Comparison of ENCODE assay signal across 16 cellular contexts in the genomic region with DNA sequence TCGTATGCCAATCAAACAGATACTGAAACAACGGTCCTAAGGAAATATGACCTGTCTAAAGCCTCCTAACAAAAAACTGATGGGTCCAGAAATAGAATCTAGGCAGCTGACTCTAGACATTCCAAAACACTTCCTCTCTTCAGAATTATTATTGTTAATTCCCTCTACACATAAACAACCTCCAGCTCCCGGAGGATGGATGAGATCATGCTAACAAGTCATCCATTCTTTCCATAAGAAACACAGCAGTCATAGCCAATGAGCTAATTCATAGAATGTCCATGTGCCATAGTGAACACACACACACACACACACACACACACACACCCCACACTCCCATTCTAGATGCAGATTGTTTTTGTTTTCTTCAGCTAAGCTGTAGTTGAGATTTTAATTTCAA. TPM values are rescaled to one million over a fixed set of nuclear protein-coding genes. Genes with fewer than 3 reads are reported as not detected.
DNase-seq lines count a peak whose midpoint lies in the region; ATAC-seq and TF ChIP-seq lines count a peak whose summit lies in the region.
"Had no signal": no experiment of that assay in that cellular context is flagged by ENCODE, and none has a peak within 500 bp of the region (broad histone marks: within the 10 kb centered on the region; RNA-seq: fewer than 3 reads in every experiment).

No MANE protein-coding gene starts in this region.

- no peaks in the 10 kb centered on the region for H3K9me2 ChIP-seq in SK-N-SH

- no peak for TF ChIP-seq RAD21 in SK-N-SH (IDR thresholded peaks at IDR 0.05; ENCODE audit: low read length)

- H3K4me2 ChIP-seq in SK-N-SH: no peak overlapping the region

- no peak for TF ChIP-seq EP300 in SK-N-SH (IDR thresholded peaks at IDR 0.05; ENCODE audit: borderline replicate concordance in 1 of 2, low read depth in 1 of 2, low read length in 1 of 2)

- no peaks in the 10 kb centered on the region for H3K27me3 ChIP-seq in SK-N-SH (ENCODE audit: insufficient read depth)

- ATAC-seq in HG02970 (IDR thresholded peaks at IDR 0.05; ENCODE audit: low FRiP score, unreplicated experiment) (no peak), HG03439 (IDR thresholded peaks at IDR 0.05; ENCODE audit: unreplicated experiment) (no peak)

- H3K4me3 ChIP-seq in SK-N-SH (ENCODE audit: low read depth in 2 of 2, low read length in 1 of 2) (no peak overlapping the region), fibroblast of pulmonary artery (replicated peaks; ENCODE audit: low read depth, low read length) (no peak overlapping the region)
- H3K4me3 ChIP-seq: prostate gland had no signal

- peaks cover 3% of the 10 kb centered on the region; the same call in 1 of the 2 replicates for H3K9me3 ChIP-seq in SK-N-SH
- H3K9me3 ChIP-seq: prostate gland had no signal

- CTCF ChIA-PET in SK-N-SH (lab: Yijun Ruan, JAX): no interaction called here

- no peaks in the 10 kb centered on the region for H4K20me1 ChIP-seq in SK-N-SH (ENCODE audit: insufficient read depth)

- peak overlapping the region in 1 of 2 experiments; percentile 98; a peak in 3 of 4 replicates for H3K27ac ChIP-seq in SK-N-SH (ENCODE audit: low read depth in 2 of 2, low read length in 1 of 2)
- H3K27ac ChIP-seq: prostate gland had no signal

- TF ChIP-seq CTCF in SK-N-SH (IDR thresholded peaks at IDR 0.05) (no peak), fibroblast of pulmonary artery (IDR thresholded peaks at IDR 0.05; ENCODE audit: low read length, missing control alignments) (no peak)

- H2AFZ ChIP-seq in SK-N-SH (ENCODE audit: low read depth): no peak overlapping the region

- no peaks in the 10 kb centered on the region for H3K36me3 ChIP-seq in SK-N-SH (replicated peaks in 1 of 2; ENCODE audit: control insufficient read depth in 1 of 2, insufficient read depth in 2 of 2, low read length in 1 of 2)
- H3K36me3 ChIP-seq: prostate gland had no signal

- H3K4me1 ChIP-seq in SK-N-SH (ENCODE audit: control insufficient read depth in 1 of 2, insufficient read depth in 2 of 2, low read depth in 1 of 2, low read length in 1 of 2): peaks cover 0 to 17% of the 10 kb centered on the region in 2 experiments; a peak in 2 of 4 replicates
- H3K4me1 ChIP-seq: prostate gland had no signal

- POLR2A ChIA-PET in SK-N-SH (lab: Yijun Ruan, JAX): interaction anchor here (0.7 kb wide), 1 partner anchor 467 kb away, joined by 3 read pairs; no protein-coding TSS in a partner anchor

- no peaks in the 10 kb centered on the region for H3F3A ChIP-seq in SK-N-SH (replicated peaks; ENCODE audit: insufficient read depth)

- H3K9ac ChIP-seq in SK-N-SH: no peak overlapping the region

- peak; percentile 94 for DNase-seq in EH (ENCODE audit: low read depth)
- DNase-seq in SK-N-SH: no peak
- DNase-seq in fibroblast of pulmonary artery (ENCODE audit: low read depth): peak; percentile 80
- DNase-seq in non-pigmented ciliary epithelial cell (ENCODE audit: low read depth): peak; percentile 92
- no peak for DNase-seq in activated CD4-positive, alpha-beta T cell treated with anti-CD3 and anti-CD28 coated beads, Interleukin-2, amount 50 U/mL, for 48 hours
- DNase-seq in epidermal melanocyte (ENCODE audit: insufficient read length, low spot score): no peak
- DNase-seq: activated CD4-positive, alpha-beta T cell treated with anti-CD3 and anti-CD28 coated beads for 48 hours; activated gamma-delta T cell treated with Interleukin-2 at 50 U/mL for 16 hours; HFFc6; kidney; NCI-H446 treated with DMSO at 0.1 percent for 48 hours; SIG-M5; trophoblast cell had no signal

- no peaks in the 10 kb centered on the region for H3K79me2 ChIP-seq in SK-N-SH (ENCODE audit: insufficient read depth)

- 52% methylated on average over 3 of the region's 3 CpGs for WGBS in SK-N-SH (ENCODE audit: low lambda C conversion rate)

TF ChIP-seq in SK-N-SH, 30 proteins besides CTCF, POLR2A, EP300 and RAD21:
- TF ChIP-seq, protein P1, sequence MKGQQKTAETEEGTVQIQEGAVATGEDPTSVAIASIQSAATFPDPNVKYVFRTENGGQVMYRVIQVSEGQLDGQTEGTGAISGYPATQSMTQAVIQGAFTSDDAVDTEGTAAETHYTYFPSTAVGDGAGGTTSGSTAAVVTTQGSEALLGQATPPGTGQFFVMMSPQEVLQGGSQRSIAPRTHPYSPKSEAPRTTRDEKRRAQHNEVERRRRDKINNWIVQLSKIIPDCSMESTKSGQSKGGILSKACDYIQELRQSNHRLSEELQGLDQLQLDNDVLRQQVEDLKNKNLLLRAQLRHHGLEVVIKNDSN (IDR thresholded peaks at IDR 0.05; ENCODE audit: borderline replicate concordance, low read depth): no peak
- TF ChIP-seq MEF2A (IDR thresholded peaks at IDR 0.05; ENCODE audit: borderline replicate concordance, low read depth) (peak; percentile 32; the same call in 1 of the 2 replicates), TEAD4 (IDR thresholded peaks at IDR 0.05; ENCODE audit: borderline replicate concordance, insufficient read depth) (no peak), FOSL2 (IDR thresholded peaks at IDR 0.05; ENCODE audit: borderline replicate concordance, low read depth) (no peak; the same call in 1 of the 2 replicates), SMC3 (IDR thresholded peaks at IDR 0.05; ENCODE audit: low read depth, low read length) (no peak)
- TF ChIP-seq, protein P2, sequence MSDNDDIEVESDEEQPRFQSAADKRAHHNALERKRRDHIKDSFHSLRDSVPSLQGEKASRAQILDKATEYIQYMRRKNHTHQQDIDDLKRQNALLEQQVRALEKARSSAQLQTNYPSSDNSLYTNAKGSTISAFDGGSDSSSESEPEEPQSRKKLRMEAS (IDR thresholded peaks at IDR 0.05; ENCODE audit: low read depth): no peak
- TF ChIP-seq, protein P3, sequence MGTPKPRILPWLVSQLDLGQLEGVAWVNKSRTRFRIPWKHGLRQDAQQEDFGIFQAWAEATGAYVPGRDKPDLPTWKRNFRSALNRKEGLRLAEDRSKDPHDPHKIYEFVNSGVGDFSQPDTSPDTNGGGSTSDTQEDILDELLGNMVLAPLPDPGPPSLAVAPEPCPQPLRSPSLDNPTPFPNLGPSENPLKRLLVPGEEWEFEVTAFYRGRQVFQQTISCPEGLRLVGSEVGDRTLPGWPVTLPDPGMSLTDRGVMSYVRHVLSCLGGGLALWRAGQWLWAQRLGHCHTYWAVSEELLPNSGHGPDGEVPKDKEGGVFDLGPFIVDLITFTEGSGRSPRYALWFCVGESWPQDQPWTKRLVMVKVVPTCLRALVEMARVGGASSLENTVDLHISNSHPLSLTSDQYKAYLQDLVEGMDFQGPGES (IDR thresholded peaks at IDR 0.05; ENCODE audit: low read depth, low read length): no peak

RNA-seq across cellular contexts. Expression of a gene that starts 44.3 kb away (rescaled TPM):
- not detected in 2 replicates for polyA plus RNA-seq in SK-N-SH (2012; rRNA removed)
- not detected in 2 replicates for polyA plus RNA-seq in SK-N-SH (2012; cell fraction: cytosol; rRNA removed)
- not detected in 2 replicates for polyA plus RNA-seq in SK-N-SH (2012; cell fraction: nucleus; rRNA removed)

Comparison
In these comparisons a context has a peak if more than half of its experiments do, and no peak if none do; other contexts are left out.
1. DNase-seq: peak in EH (single experiment), fibroblast of pulmonary artery (single experiment) and non-pigmented ciliary epithelial cell (single experiment); none in SK-N-SH (single experiment), activated CD4-positive, alpha-beta T cell treated with anti-CD3 and anti-CD28 coated beads, Interleukin-2, amount 50 U/mL, for 48 hours (0 of 2) and epidermal melanocyte (single experiment).